In genomic region chr3:186988806-186989205, GRCh38 we compare ENCODE assay signal across 11 cellular contexts. TPM values are rescaled to one million over a fixed set of nuclear protein-coding genes. Genes with fewer than 3 reads are reported as not detected.
DNase-seq lines count a peak whose midpoint lies in the region; ATAC-seq, FAIRE-seq and TF ChIP-seq lines count a peak whose summit lies in the region.
"Had no signal": no experiment of that assay in that cellular context is flagged by ENCODE, and none has a peak within 500 bp of the region (broad histone marks: within the 10 kb centered on the region; RNA-seq: fewer than 3 reads in every experiment).

No MANE protein-coding gene starts in this region.

- intact Hi-C loops in activated CD4-positive, alpha-beta memory T cell treated with anti-CD3 and anti-CD28 coated beads for 36 hours (cut with micrococcal nuclease) = loop anchor here (1.0 to 5.0 kb wide), 5 partner anchors 11 to 107 kb away; partner anchors contain the start of gene ST6GAL1
- intact Hi-C loops in left lung (cut with DNase I) = no loop called here

- peaks cover 0 to 40% of the 10 kb centered on the region in 2 donors for H3K4me1 ChIP-seq in left lung

- ATAC-seq in GM18502 (IDR thresholded peaks at IDR 0.05; ENCODE audit: poor library complexity, unreplicated experiment) = peak; percentile 60
- peak; percentile 69 for ATAC-seq in GM19452 (IDR thresholded peaks at IDR 0.05; ENCODE audit: unreplicated experiment)
- peak; percentile 48 for ATAC-seq in HG03039 (IDR thresholded peaks at IDR 0.05; ENCODE audit: unreplicated experiment)
- ATAC-seq in left lung = no peak
- no peak for ATAC-seq in omental fat pad (ENCODE audit: low FRiP score)

- peak; percentile 47 for DNase-seq in activated CD4-positive, alpha-beta memory T cell treated with anti-CD3 and anti-CD28 coated beads for 36 hours
- DNase-seq in left lung = no peak
- no peak for DNase-seq in D721Med (ENCODE audit: insufficient read length, low spot score)
- no peak for DNase-seq in omental fat pad (ENCODE audit: low spot score)
- DNase-seq in T1000 (lab: John Stamatoyannopoulos, UW) = no peak
- DNase-seq: dermis blood vessel endothelial cell; NK-92 treated with Interleukin-12 subunit alpha and Interleukin-12 subunit beta, amount 100 ng/mL, for 24 hours had no signal

- POLR2A ChIA-PET in activated CD4-positive, alpha-beta memory T cell treated with anti-CD3 and anti-CD28 coated beads for 36 hours (lab: Charles Lee) = interaction anchor here (0.6 to 1.8 kb wide), 7 partner anchors 9 to 108 kb away, joined by 3 to 7 read pairs (median 3); no protein-coding TSS in a partner anchor

- H3K27ac Mint-ChIP-seq in activated CD4-positive, alpha-beta memory T cell treated with anti-CD3 and anti-CD28 coated beads for 36 hours = peak overlapping the region; percentile 88
- H3K27ac Mint-ChIP-seq: stimulated activated naive CD8-positive, alpha-beta T cell treated with anti-CD3 and anti-CD28 coated beads, Interleukin-15, Interleukin-2, amounts not matched to agents 100 ng/mL and 50 ng/mL, for 24 hours had no signal

- no peak overlapping the region for H3K4me3 Mint-ChIP-seq in activated CD4-positive, alpha-beta memory T cell treated with anti-CD3 and anti-CD28 coated beads for 36 hours
- H3K4me3 Mint-ChIP-seq: stimulated activated naive CD8-positive, alpha-beta T cell treated with anti-CD3 and anti-CD28 coated beads, Interleukin-15, Interleukin-2, amounts not matched to agents 100 ng/mL and 50 ng/mL, for 24 hours had no signal

- FAIRE-seq in D721Med (lab: Jason Lieb, UNC) = no peak

- TF ChIP-seq CTCF in left lung (IDR thresholded peaks at IDR 0.05) (no peak), D721Med (IDR thresholded peaks at IDR 0.05; ENCODE audit: insufficient read depth, missing control alignments) (no peak), omental fat pad (IDR thresholded peaks at IDR 0.05) (no peak)

- peaks cover 63% of the 10 kb centered on the region for H3K4me1 Mint-ChIP-seq in activated CD4-positive, alpha-beta memory T cell treated with anti-CD3 and anti-CD28 coated beads for 36 hours (ENCODE audit: low read depth)

- H3K9me3 Mint-ChIP-seq in activated CD4-positive, alpha-beta memory T cell treated with anti-CD3 and anti-CD28 coated beads for 36 hours = no peaks in the 10 kb centered on the region
- H3K9me3 Mint-ChIP-seq: stimulated activated naive CD8-positive, alpha-beta T cell treated with anti-CD3 and anti-CD28 coated beads, Interleukin-15, Interleukin-2, amounts not matched to agents 100 ng/mL and 50 ng/mL, for 24 hours had no signal

- H3K4me3 ChIP-seq in left lung = no peak overlapping the region

- no peak overlapping the region for H3K27ac ChIP-seq in left lung

- peaks cover 43% of the 10 kb centered on the region for H3K36me3 Mint-ChIP-seq in activated CD4-positive, alpha-beta memory T cell treated with anti-CD3 and anti-CD28 coated beads for 36 hours

- H3K36me3 ChIP-seq in left lung = no peaks in the 10 kb centered on the region

- H3K27me3 Mint-ChIP-seq in activated CD4-positive, alpha-beta memory T cell treated with anti-CD3 and anti-CD28 coated beads for 36 hours = no peaks in the 10 kb centered on the region
- H3K27me3 Mint-ChIP-seq: stimulated activated naive CD8-positive, alpha-beta T cell treated with anti-CD3 and anti-CD28 coated beads, Interleukin-15, Interleukin-2, amounts not matched to agents 100 ng/mL and 50 ng/mL, for 24 hours had no signal

- no peaks in the 10 kb centered on the region for H3K27me3 ChIP-seq in left lung

- CTCF ChIA-PET in activated CD4-positive, alpha-beta memory T cell treated with anti-CD3 and anti-CD28 coated beads for 36 hours (lab: Charles Lee) = interaction anchor here (0.8 to 1.8 kb wide), 7 partner anchors 10 to 151 kb away, joined by 3 to 8 read pairs (median 4); partner anchors contain the start of gene RPL39L

- H3K9me3 ChIP-seq in left lung = no peaks in the 10 kb centered on the region

RNA-seq across cellular contexts. Expression of gene ST6GAL1, which starts 58.5 kb away (rescaled TPM):
- total RNA-seq in activated CD4-positive, alpha-beta memory T cell treated with anti-CD3 and anti-CD28 coated beads for 36 hours = 100 to 1,000 TPM in 1 of 2 experiments, 10 to 100 TPM in 1; 99.9 to 113 TPM
- total RNA-seq in left lung (100 to 1,000 TPM in 1 of 2 donors, 10 to 100 TPM in 1; 49.9 to 132 TPM), omental fat pad (100 to 1,000 TPM in 1 of 4 donors, 10 to 100 TPM in 3; 51.3 to 113 (median 65.5) TPM)

Comparison
In these comparisons a context has a peak if more than half of its experiments do, and no peak if none do; other contexts are left out.
1. ATAC-seq: peak in GM18502 (single experiment), GM19452 (single experiment) and HG03039 (single experiment); none in left lung (single experiment) and omental fat pad (single experiment).